Comparison of ENCODE assay signal across 23 cellular contexts in genomic region chr3:137294139-137294538, GRCh38.
"Had no signal": no experiment of that assay in that cellular context is flagged by ENCODE, and none has a peak within 500 bp of the region (broad histone marks: within the 10 kb centered on the region; RNA-seq: fewer than 3 reads in every experiment).

No MANE protein-coding gene starts in this region.

- H3K27me3 ChIP-seq: adrenal gland had no signal

- H3K9me3 ChIP-seq: adrenal gland had no signal

- H3K27ac ChIP-seq: adrenal gland, KMS-11, SK-N-MC, VCaP had no signal

- H3K4me3 ChIP-seq: adrenal gland, SK-N-MC had no signal

- DNase-seq: activated CD4-positive, alpha-beta T cell treated with anti-CD3 and anti-CD28 coated beads for 4 hours; activated CD8-positive, alpha-beta memory T cell treated with anti-CD3 and anti-CD28 coated beads, Interleukin-2, amount 50 U/mL, for 4 hours; activated CD8-positive, alpha-beta T cell treated with anti-CD3 and anti-CD28 coated beads for 36 hours; activated gamma-delta T cell treated with Interleukin-2 at 50 U/mL for 16 hours; activated naive CD4-positive, alpha-beta T cell treated with anti-CD3 and anti-CD28 coated beads, Interleukin-2, amount 50 U/mL, for 16 hours; activated naive CD8-positive, alpha-beta T cell treated with anti-CD3 and anti-CD28 coated beads, Interleukin-2, amount 10 ng/mL, durations not matched to agents 7 days and 5 days; activated T-cell treated with anti-CD3 and anti-CD28 coated beads, Interleukin-2, amount 50 U/mL, for 72 hours; adrenal gland; anterior cingulate cortex; cerebellar nuclear complex; NCI-H1092; NCI-H1417; NCI-H1930; NCI-H345; NCI-H510A; NCI-H526 treated with DMSO at 0.1 percent for 48 hours; PC-3; SHP77; T-cell; T-helper 2 cell had no signal

- H3K4me1 ChIP-seq: adrenal gland had no signal

- H3K36me3 ChIP-seq: adrenal gland had no signal
